In the genomic region with DNA sequence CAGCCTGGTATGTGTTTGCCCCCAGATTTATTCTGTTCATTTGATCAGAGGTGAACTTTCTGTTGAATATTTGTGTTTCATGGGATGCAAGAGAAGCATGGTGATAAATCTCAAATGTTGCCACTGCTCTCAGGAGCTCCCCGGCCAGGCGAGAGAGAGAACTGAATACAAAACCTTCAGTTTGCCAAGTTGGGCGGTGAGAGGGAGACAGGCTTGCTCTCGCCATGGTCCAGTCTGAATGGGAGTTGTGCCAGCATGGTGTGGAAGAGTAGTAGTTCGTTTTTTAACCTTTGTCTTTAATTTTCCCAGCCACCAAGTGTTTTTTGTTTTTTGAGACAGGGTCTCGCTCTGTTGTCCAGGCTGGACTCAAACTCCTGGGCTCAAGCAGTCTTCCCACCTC, we compare ENCODE assay signal across 17 cellular contexts. TPM values are rescaled to one million over a fixed set of nuclear protein-coding genes. Genes with fewer than 3 reads are reported as not detected.
DNase-seq lines count a peak whose midpoint lies in the region; ATAC-seq and TF ChIP-seq lines count a peak whose summit lies in the region.
"Had no signal": no experiment of that assay in that cellular context is flagged by ENCODE, and none has a peak within 500 bp of the region (broad histone marks: within the 10 kb centered on the region; RNA-seq: fewer than 3 reads in every experiment).

No MANE protein-coding gene starts in this region.

- H3K4me1 Mint-ChIP-seq in activated CD4-positive, alpha-beta memory T cell treated with anti-CD3 and anti-CD28 coated beads for 36 hours (ENCODE audit: low read depth), result peaks cover 74% of the 10 kb centered on the region
- H3K4me1 Mint-ChIP-seq in activated CD4-positive, alpha-beta memory T cell treated with anti-CD3 and anti-CD28 coated beads, Interleukin-2, amount 10 ng/mL, durations not matched to agents 7 days and 5 days, result peaks cover 65% of the 10 kb centered on the region
- peaks cover 68% of the 10 kb centered on the region for H3K4me1 Mint-ChIP-seq in brain

- DNase-seq in activated CD4-positive, alpha-beta memory T cell treated with anti-CD3 and anti-CD28 coated beads for 36 hours, result no peak
- no peak for DNase-seq in activated CD4-positive, alpha-beta memory T cell treated with anti-CD3 and anti-CD28 coated beads, Interleukin-2, amount 10 ng/mL, durations not matched to agents 7 days and 5 days
- DNase-seq in Karpas-422 (no peak), GDM1 (lab: John Stamatoyannopoulos, UW) (no peak)
- no peak for DNase-seq in stimulated activated CD4-positive, alpha-beta T cell treated with anti-CD3 and anti-CD28 coated beads, Interleukin-12 subunit alpha, Interleukin-12 subunit beta, amount 100 ng/mL, for 4 hours
- DNase-seq: ACHN, dorsolateral prefrontal cortex, foreskin melanocyte, NCI-H1694, NCI-H526, tibial artery had no signal

- no peak overlapping the region for H2AFZ ChIP-seq in Karpas-422 (ENCODE audit: low read length)

- TF ChIP-seq CTCF in brain (conservative IDR thresholded peaks at IDR 0.05) (no peak), gastroesophageal sphincter (IDR thresholded peaks at IDR 0.05) (no peak)

- H3K4me2 ChIP-seq in Karpas-422 (ENCODE audit: low read depth, low read length, poor library complexity, severe bottlenecking), result peak overlapping the region; percentile 89
- peak overlapping the region; percentile 97 for H3K4me2 ChIP-seq in skeletal muscle satellite cell (ENCODE audit: low read length)

- CTCF ChIA-PET in activated CD4-positive, alpha-beta memory T cell treated with anti-CD3 and anti-CD28 coated beads for 36 hours (lab: Charles Lee), result interaction anchor here (1.0 to 7.7 kb wide), 3 partner anchors 12 to 490 kb away, joined by 3 to 70 read pairs (median 4); partner anchors contain the start of gene ASB6
- CTCF ChIA-PET in activated CD4-positive, alpha-beta memory T cell treated with anti-CD3 and anti-CD28 coated beads, Interleukin-2, amount 10 ng/mL, durations not matched to agents 7 days and 5 days (lab: Charles Lee), result interaction anchor here (6.6 kb wide), 1 partner anchor 490 kb away, joined by 112 read pairs; no protein-coding TSS in a partner anchor

- peaks cover 76% of the 10 kb centered on the region for H3K79me2 ChIP-seq in Karpas-422 (ENCODE audit: low read length)

- H3K27me3 Mint-ChIP-seq in activated CD4-positive, alpha-beta memory T cell treated with anti-CD3 and anti-CD28 coated beads for 36 hours, result no peaks in the 10 kb centered on the region
- no peaks in the 10 kb centered on the region for H3K27me3 Mint-ChIP-seq in activated CD4-positive, alpha-beta memory T cell treated with anti-CD3 and anti-CD28 coated beads, Interleukin-2, amount 10 ng/mL, durations not matched to agents 7 days and 5 days
- no peaks in the 10 kb centered on the region for H3K27me3 Mint-ChIP-seq in brain

- H3K4me1 ChIP-seq in Karpas-422 (ENCODE audit: low read length) (peaks cover 39% of the 10 kb centered on the region), skeletal muscle satellite cell (ENCODE audit: control insufficient read depth, insufficient read depth, low read length) (peaks cover 45% of the 10 kb centered on the region), gastroesophageal sphincter (peaks cover 0 to 90% (median 37%) of the 10 kb centered on the region in 3 donors)

- no peak overlapping the region for H3K4me3 ChIP-seq in Karpas-422 (ENCODE audit: low read length)
- H3K4me3 ChIP-seq in skeletal muscle satellite cell (ENCODE audit: low read length), result peak overlapping the region; percentile 83
- no peak overlapping the region for H3K4me3 ChIP-seq in gastroesophageal sphincter
- H3K4me3 ChIP-seq: K562, tibial artery had no signal

- ATAC-seq in gastroesophageal sphincter, result no peak
- ATAC-seq: K562, sciatic nerve had no signal

- no peak overlapping the region for H3K27ac ChIP-seq in Karpas-422 (ENCODE audit: low read length)
- H3K27ac ChIP-seq in gastroesophageal sphincter, result no peak overlapping the region
- H3K27ac ChIP-seq: tibial artery had no signal

- no peaks in the 10 kb centered on the region for H3K9me3 ChIP-seq in Karpas-422 (ENCODE audit: low read length)
- no peaks in the 10 kb centered on the region for H3K9me3 ChIP-seq in skeletal muscle satellite cell (replicated peaks; ENCODE audit: low read length)
- no peaks in the 10 kb centered on the region for H3K9me3 ChIP-seq in gastroesophageal sphincter
- H3K9me3 ChIP-seq: tibial artery had no signal

- intact Hi-C loops in activated CD4-positive, alpha-beta memory T cell treated with anti-CD3 and anti-CD28 coated beads for 36 hours (cut with micrococcal nuclease), result no loop called here

- peaks cover 19% of the 10 kb centered on the region for H3K36me3 Mint-ChIP-seq in activated CD4-positive, alpha-beta memory T cell treated with anti-CD3 and anti-CD28 coated beads for 36 hours
- peaks cover 25% of the 10 kb centered on the region for H3K36me3 Mint-ChIP-seq in activated CD4-positive, alpha-beta memory T cell treated with anti-CD3 and anti-CD28 coated beads, Interleukin-2, amount 10 ng/mL, durations not matched to agents 7 days and 5 days (ENCODE audit: low read depth)
- peaks cover 11% of the 10 kb centered on the region for H3K36me3 Mint-ChIP-seq in brain

- no peak for TF ChIP-seq EP300 in gastroesophageal sphincter (IDR thresholded peaks at IDR 0.05)

- 0 out of 2 replicates have a peak overlapping the region, but pooled peaks have one; percentile 85 for H3K9ac ChIP-seq in Karpas-422 (ENCODE audit: low read length)
- no peak overlapping the region for H3K9ac ChIP-seq in skeletal muscle satellite cell (ENCODE audit: low read depth, low read length)

- POLR2A ChIA-PET in activated CD4-positive, alpha-beta memory T cell treated with anti-CD3 and anti-CD28 coated beads for 36 hours (lab: Charles Lee), result no interaction called here
- POLR2A ChIA-PET in activated CD4-positive, alpha-beta memory T cell treated with anti-CD3 and anti-CD28 coated beads, Interleukin-2, amount 10 ng/mL, durations not matched to agents 7 days and 5 days (lab: Charles Lee), result no interaction called here

- H3K9me3 Mint-ChIP-seq in activated CD4-positive, alpha-beta memory T cell treated with anti-CD3 and anti-CD28 coated beads for 36 hours, result no peaks in the 10 kb centered on the region
- no peaks in the 10 kb centered on the region for H3K9me3 Mint-ChIP-seq in activated CD4-positive, alpha-beta memory T cell treated with anti-CD3 and anti-CD28 coated beads, Interleukin-2, amount 10 ng/mL, durations not matched to agents 7 days and 5 days
- H3K9me3 Mint-ChIP-seq in brain, result no peaks in the 10 kb centered on the region

- H3K36me3 ChIP-seq in Karpas-422 (ENCODE audit: insufficient read depth, low read length) (peaks cover 22% of the 10 kb centered on the region; the same call in 1 of the 2 replicates), skeletal muscle satellite cell (ENCODE audit: insufficient read depth, low read length) (peaks cover 22% of the 10 kb centered on the region), gastroesophageal sphincter (peaks cover 0 to 17% of the 10 kb centered on the region in 2 donors)

- TF ChIP-seq POLR2A in gastroesophageal sphincter (IDR thresholded peaks at IDR 0.05), result no peak

- no peak overlapping the region for H3K4me3 Mint-ChIP-seq in activated CD4-positive, alpha-beta memory T cell treated with anti-CD3 and anti-CD28 coated beads for 36 hours
- no peak overlapping the region for H3K4me3 Mint-ChIP-seq in activated CD4-positive, alpha-beta memory T cell treated with anti-CD3 and anti-CD28 coated beads, Interleukin-2, amount 10 ng/mL, durations not matched to agents 7 days and 5 days
- peak overlapping the region; percentile 37 to 92 (median 89) for H3K4me3 Mint-ChIP-seq in brain

- 58 to 66% methylated on average over 6 of the region's 6 CpGs for WGBS in gastroesophageal sphincter (ENCODE audit: low coverage in 1 of 2), 2 donors

- no peaks in the 10 kb centered on the region for H3K9me2 ChIP-seq in Karpas-422 (replicated peaks; ENCODE audit: insufficient read depth, low read length)

- peak overlapping the region; percentile 30 for H3K27ac Mint-ChIP-seq in activated CD4-positive, alpha-beta memory T cell treated with anti-CD3 and anti-CD28 coated beads for 36 hours
- no peak overlapping the region for H3K27ac Mint-ChIP-seq in activated CD4-positive, alpha-beta memory T cell treated with anti-CD3 and anti-CD28 coated beads, Interleukin-2, amount 10 ng/mL, durations not matched to agents 7 days and 5 days
- H3K27ac Mint-ChIP-seq in brain, result peak overlapping the region in 4 of 5 experiments; percentile 56 to 93 (median 76)

- peaks cover 71% of the 10 kb centered on the region for H4K20me1 ChIP-seq in Karpas-422 (ENCODE audit: insufficient read depth, low read depth, low read length)

- H3K27me3 ChIP-seq in Karpas-422 (ENCODE audit: low read length) (no peaks in the 10 kb centered on the region), skeletal muscle satellite cell (ENCODE audit: control insufficient read depth, insufficient read depth, low read length) (no peaks in the 10 kb centered on the region), gastroesophageal sphincter (no peaks in the 10 kb centered on the region)
- H3K27me3 ChIP-seq: dorsolateral prefrontal cortex, tibial artery had no signal

RNA-seq across cellular contexts. Expression of gene NTMT1, which starts 2.7 kb away (rescaled TPM):
- 10 to 100 TPM; 59.9 to 64.6 TPM for total RNA-seq in activated CD4-positive, alpha-beta memory T cell treated with anti-CD3 and anti-CD28 coated beads for 36 hours
- total RNA-seq in activated CD4-positive, alpha-beta memory T cell treated with anti-CD3 and anti-CD28 coated beads, Interleukin-2, amount 10 ng/mL, durations not matched to agents 7 days and 5 days, result 10 to 100 TPM; 34.2 to 38.7 TPM
- 22.4 and 31.1 TPM in 2 replicates for total RNA-seq in Karpas-422 (2014; rRNA removed; shearing (Covaris generic); ENCODE audit: low replicate concordance)
- 118 TPM for polyA plus RNA-seq in brain (ENCODE audit: insufficient read depth, low read depth, low replicate concordance)
- 26.4 and 41.9 TPM in 2 replicates for total RNA-seq in skeletal muscle satellite cell (2012; rRNA removed)
- total RNA-seq in gastroesophageal sphincter, result 10 to 100 TPM; 12.8 to 24.0 (median 21.8) TPM

RNA-seq across cellular contexts. Expression of gene C9orf50, which starts 7.8 kb away (rescaled TPM):
- total RNA-seq in activated CD4-positive, alpha-beta memory T cell treated with anti-CD3 and anti-CD28 coated beads for 36 hours, result not detected
- total RNA-seq in activated CD4-positive, alpha-beta memory T cell treated with anti-CD3 and anti-CD28 coated beads, Interleukin-2, amount 10 ng/mL, durations not matched to agents 7 days and 5 days, result not detected
- total RNA-seq in Karpas-422 (2014; rRNA removed; shearing (Covaris generic); ENCODE audit: low replicate concordance), result not detected in 2 replicates
- polyA plus RNA-seq in brain (ENCODE audit: insufficient read depth, low read depth, low replicate concordance), result 3.5 TPM
- total RNA-seq in skeletal muscle satellite cell (2012; rRNA removed), result not detected in 2 replicates
- under 1 TPM in 1 of 4 donors, not detected in 3; 0.27 TPM for total RNA-seq in gastroesophageal sphincter
- total RNA-seq: K562, kidney epithelial cell had no signal
- polyA plus RNA-seq: K562 had no signal

RNA-seq across cellular contexts. Expression of gene ASB6, which starts 13.2 kb away (rescaled TPM):
- 10 to 100 TPM; 14.1 to 15.7 TPM for total RNA-seq in activated CD4-positive, alpha-beta memory T cell treated with anti-CD3 and anti-CD28 coated beads for 36 hours
- 10 to 100 TPM; 22.5 to 23.4 TPM for total RNA-seq in activated CD4-positive, alpha-beta memory T cell treated with anti-CD3 and anti-CD28 coated beads, Interleukin-2, amount 10 ng/mL, durations not matched to agents 7 days and 5 days
- 10.6 and 16.3 TPM in 2 replicates for total RNA-seq in Karpas-422 (2014; rRNA removed; shearing (Covaris generic); ENCODE audit: low replicate concordance)
- polyA plus RNA-seq in brain (ENCODE audit: insufficient read depth, low read depth, low replicate concordance), result 29.1 TPM
- total RNA-seq in skeletal muscle satellite cell (2012; rRNA removed), result 17.7 and 19.0 TPM in 2 replicates
- total RNA-seq in gastroesophageal sphincter, result 10 to 100 TPM; 21.3 to 37.2 (median 28.2) TPM

RNA-seq across cellular contexts. Expression of gene PRRX2, which starts 36.7 kb away (rescaled TPM):
- total RNA-seq in activated CD4-positive, alpha-beta memory T cell treated with anti-CD3 and anti-CD28 coated beads for 36 hours, result under 1 TPM; 0.58 to 0.86 TPM
- not detected for total RNA-seq in activated CD4-positive, alpha-beta memory T cell treated with anti-CD3 and anti-CD28 coated beads, Interleukin-2, amount 10 ng/mL, durations not matched to agents 7 days and 5 days
- not detected in 2 replicates for total RNA-seq in Karpas-422 (2014; rRNA removed; shearing (Covaris generic); ENCODE audit: low replicate concordance)
- 0.51 TPM for polyA plus RNA-seq in brain (ENCODE audit: insufficient read depth, low read depth, low replicate concordance)
- 4.6 and 5.5 TPM in 2 replicates for total RNA-seq in skeletal muscle satellite cell (2012; rRNA removed)
- 10 to 100 TPM in 1 of 4 donors, 1 to 10 TPM in 2, under 1 TPM in 1; 0.93 to 12.1 (median 7.1) TPM for total RNA-seq in gastroesophageal sphincter
- total RNA-seq: K562, kidney epithelial cell had no signal

Comparison
In these comparisons a context has a peak if more than half of its experiments do, and no peak if none do; other contexts are left out.
1. H3K4me3 Mint-ChIP-seq: peak in brain (5 of 5); none in activated CD4-positive, alpha-beta memory T cell treated with anti-CD3 and anti-CD28 coated beads for 36 hours (single experiment) and activated CD4-positive, alpha-beta memory T cell treated with anti-CD3 and anti-CD28 coated beads, Interleukin-2, amount 10 ng/mL, durations not matched to agents 7 days and 5 days (single experiment).